7 cellular contexts compared by ENCODE assay signal in genomic region chr14:55028476-55028875, GRCh38. TPM values are rescaled to one million over a fixed set of nuclear protein-coding genes. Genes with fewer than 3 reads are reported as not detected.
DNase-seq lines count a peak whose midpoint lies in the region; ATAC-seq and TF ChIP-seq lines count a peak whose summit lies in the region.

No MANE protein-coding gene starts in this region.

- H3K36me3 ChIP-seq in NT2/D1 (ENCODE audit: insufficient read depth, insufficient read length, low read length) (peaks cover 25% of the 10 kb centered on the region), ovary (no peaks in the 10 kb centered on the region), trophoblast cell (ENCODE audit: control insufficient read depth in 1 of 2, insufficient read depth in 2 of 2, low read length in 2 of 2) (no peaks in the 10 kb centered on the region), tibial nerve (no peaks in the 10 kb centered on the region)

- TF ChIP-seq EP300 in ovary (IDR thresholded peaks at IDR 0.05) (no peak), tibial nerve (IDR thresholded peaks at IDR 0.05) (no peak)

- H4K12ac ChIP-seq in trophoblast cell (ENCODE audit: low read depth, low read length): no peak overlapping the region

- H3K9me3 Mint-ChIP-seq in effector memory CD8-positive, alpha-beta T cell: no peaks in the 10 kb centered on the region

- H2AK5ac ChIP-seq in trophoblast cell (ENCODE audit: low read length): no peak overlapping the region

- H3K9me3 ChIP-seq in NT2/D1 (ENCODE audit: insufficient read depth, low read length) (no peaks in the 10 kb centered on the region), ovary (no peaks in the 10 kb centered on the region), trophoblast cell (ENCODE audit: insufficient read depth, low read depth, low read length) (no peaks in the 10 kb centered on the region), tibial nerve (no peaks in the 10 kb centered on the region)

- H3K4me3 ChIP-seq in GM12864 (ENCODE audit: low read depth, low read length): peak overlapping the region; percentile 85
- H3K4me3 ChIP-seq in NT2/D1 (ENCODE audit: insufficient read length, low read depth): peak overlapping the region; percentile 91
- peak overlapping the region; percentile 83 for H3K4me3 ChIP-seq in ovary
- no peak overlapping the region for H3K4me3 ChIP-seq in trophoblast cell (ENCODE audit: low read depth, low read length)
- peak overlapping the region in 1 of 4 donors; percentile 90 for H3K4me3 ChIP-seq in tibial nerve

- no peak for ATAC-seq in effector memory CD8-positive, alpha-beta T cell (replicated peaks)
- ATAC-seq in GM19467 (IDR thresholded peaks at IDR 0.05; ENCODE audit: unreplicated experiment): no peak

- H3K27me3 ChIP-seq in NT2/D1 (ENCODE audit: insufficient read depth, insufficient read length) (no peaks in the 10 kb centered on the region), ovary (no peaks in the 10 kb centered on the region), trophoblast cell (ENCODE audit: insufficient read depth, low read length) (no peaks in the 10 kb centered on the region), tibial nerve (no peaks in the 10 kb centered on the region)

- H4K8ac ChIP-seq in trophoblast cell (ENCODE audit: low read depth, low read length): no peak overlapping the region

- H3K36me3 Mint-ChIP-seq in effector memory CD8-positive, alpha-beta T cell (ENCODE audit: insufficient read depth): peaks cover 27% of the 10 kb centered on the region

- no peak overlapping the region for H3K27ac Mint-ChIP-seq in effector memory CD8-positive, alpha-beta T cell

- no peak overlapping the region for H3K23ac ChIP-seq in trophoblast cell (ENCODE audit: low read length)

- H3K18ac ChIP-seq in trophoblast cell (ENCODE audit: low read length): no peak overlapping the region

- WGBS in ovary, 3 donors: 47 to 61% (median 50%) methylated on average over 4 of the region's 4 CpGs
- WGBS in trophoblast cell (ENCODE audit: extremely low coverage, insufficient coverage, insufficient read length): no CpG with 5 or more reads among the region's 4 CpGs
- 58 to 62% methylated on average over 4 of the region's 4 CpGs for WGBS in tibial nerve, 2 donors

- H3K4me1 Mint-ChIP-seq in effector memory CD8-positive, alpha-beta T cell (ENCODE audit: low read depth in 2 of 2): peaks cover 27 to 47% of the 10 kb centered on the region in 2 donors

- H3K4me3 Mint-ChIP-seq in effector memory CD8-positive, alpha-beta T cell: peak overlapping the region; percentile 86 to 92

- DNase-seq in GM12864 (ENCODE audit: low read depth) (no peak), NT2/D1 (ENCODE audit: low read depth, low spot score) (no peak), ovary (no peak), trophoblast cell (no peak), tibial nerve (ENCODE audit: low spot score in 2 of 2) (no peak)
- DNase-seq in effector memory CD8-positive, alpha-beta T cell: no peak

- H2BK12ac ChIP-seq in trophoblast cell (ENCODE audit: low read length): no peak overlapping the region

- TF ChIP-seq CTCF in GM12864 (IDR thresholded peaks at IDR 0.05; ENCODE audit: low read depth, low read length, missing control alignments): no peak
- no peak for TF ChIP-seq CTCF in ovary (IDR thresholded peaks at IDR 0.05)
- TF ChIP-seq CTCF in tibial nerve (IDR thresholded peaks at IDR 0.05): no peak

- TF ChIP-seq POLR2A in ovary (IDR thresholded peaks at IDR 0.05) (no peak), tibial nerve (IDR thresholded peaks at IDR 0.05) (no peak)

- no peak overlapping the region for H2BK5ac ChIP-seq in trophoblast cell (ENCODE audit: low read depth, low read length, poor library complexity)

- peaks cover 6% of the 10 kb centered on the region for H3K79me1 ChIP-seq in trophoblast cell (ENCODE audit: low read length)

- peaks cover 2% of the 10 kb centered on the region for H3K79me2 ChIP-seq in trophoblast cell (ENCODE audit: control insufficient read depth, insufficient read depth, low read length, poor library complexity)

- no peak overlapping the region for H2AFZ ChIP-seq in trophoblast cell (ENCODE audit: insufficient read depth, low read length, poor library complexity)

- no peak overlapping the region for H3K14ac ChIP-seq in trophoblast cell (ENCODE audit: low read length)

- H3K4me2 ChIP-seq in trophoblast cell (ENCODE audit: low read length): no peak overlapping the region

- H4K91ac ChIP-seq in trophoblast cell (ENCODE audit: low read depth, low read length): no peak overlapping the region

- no peak overlapping the region for H2BK120ac ChIP-seq in trophoblast cell (ENCODE audit: insufficient read depth, low read length, poor library complexity)

- H3K27ac ChIP-seq in ovary (no peak overlapping the region), trophoblast cell (ENCODE audit: low read depth, low read length) (no peak overlapping the region), tibial nerve (peak overlapping the region in 1 of 4 donors; percentile 93)

- intact Hi-C loops in ovary (cut with DNase I): no loop called here

- H3K9ac ChIP-seq in NT2/D1 (ENCODE audit: insufficient read length, low read depth): peak overlapping the region; percentile 95
- H3K9ac ChIP-seq in trophoblast cell (ENCODE audit: low read length): no peak overlapping the region

- H3K4ac ChIP-seq in trophoblast cell (ENCODE audit: low read depth, low read length): no peak overlapping the region

- no peaks in the 10 kb centered on the region for H3K4me1 ChIP-seq in NT2/D1 (ENCODE audit: insufficient read depth, insufficient read length)
- H3K4me1 ChIP-seq in ovary (ENCODE audit: insufficient read depth): peaks cover 3% of the 10 kb centered on the region
- peaks cover 0 to 2% of the 10 kb centered on the region in 2 experiments for H3K4me1 ChIP-seq in trophoblast cell (ENCODE audit: control insufficient read depth in 1 of 2, insufficient read depth in 2 of 2, low read length in 2 of 2)
- peaks cover 5 to 53% (median 18%) of the 10 kb centered on the region in 4 donors for H3K4me1 ChIP-seq in tibial nerve

- H3K27me3 Mint-ChIP-seq in effector memory CD8-positive, alpha-beta T cell: no peaks in the 10 kb centered on the region

RNA-seq across cellular contexts. Expression of gene SOCS4, which starts 1.4 kb away (rescaled TPM):
- total RNA-seq in ovary: 10 to 100 TPM in 6 of 7 donors, 1 to 10 TPM in 1; 6.4 to 31.1 (median 17.4) TPM
- 1 to 10 TPM; 3.5 to 6.9 TPM for polyA plus RNA-seq in ovary
- polyA plus RNA-seq in trophoblast cell (2013): 10.2 and 10.6 TPM in 2 replicates
- total RNA-seq in tibial nerve: 10 to 100 TPM; 13.3 to 28.8 (median 19.1) TPM

RNA-seq across cellular contexts. Expression of gene WDHD1, which starts 1.6 kb away (rescaled TPM):
- total RNA-seq in ovary (1 to 10 TPM; 1.4 to 4.2 (median 2.7) TPM), tibial nerve (1 to 10 TPM; 1.2 to 3.1 (median 1.9) TPM)
- polyA plus RNA-seq in ovary: 1 to 10 TPM; 1.2 to 2.5 TPM
- polyA plus RNA-seq in trophoblast cell (2013): 10.4 and 11.4 TPM in 2 replicates

RNA-seq across cellular contexts. Expression of gene MAPK1IP1L, which starts 23.0 kb away (rescaled TPM):
- total RNA-seq in ovary (100 to 1,000 TPM in 2 of 7 donors, 10 to 100 TPM in 5; 35.6 to 130 (median 81.9) TPM), tibial nerve (10 to 100 TPM; 25.3 to 54.0 (median 41.9) TPM)
- 10 to 100 TPM; 38.1 to 59.8 TPM for polyA plus RNA-seq in ovary
- 125 and 127 TPM in 2 replicates for polyA plus RNA-seq in trophoblast cell (2013)
